Comparison of ENCODE assay signal across 17 cellular contexts in genomic region chr11:17939542-17939941, GRCh38.
DNase-seq lines count a peak whose midpoint lies in the region; ATAC-seq and TF ChIP-seq lines count a peak whose summit lies in the region.
"Had no signal": no experiment of that assay in that cellular context is flagged by ENCODE, and none has a peak within 500 bp of the region (broad histone marks: within the 10 kb centered on the region; RNA-seq: fewer than 3 reads in every experiment).

No MANE protein-coding gene starts in this region.

- DNase-seq in left ventricle myocardium superior (peak; percentile 42), right atrium auricular region (ENCODE audit: low spot score) (no peak), NCI-H1694 (lab: John Stamatoyannopoulos, UW) (peak; percentile 13), cerebellum (ENCODE audit: low spot score) (peak; percentile 85), foreskin keratinocyte (no peak), amygdala (lab: John Stamatoyannopoulos, UW) (no peak)
- DNase-seq: CD4-positive, alpha-beta memory T cell; COR-L47; DND-41; HCEC 1CT; MM.1S; NCI-H526 treated with DMSO at 0.1 percent for 48 hours; RPMI8226; SHP77 treated with DMSO at 0.1 percent for 48 hours had no signal

- no peak overlapping the region for H3K9ac ChIP-seq in skeletal muscle tissue (ENCODE audit: low read depth in 1 of 3, low read length in 3 of 3)
- H3K9ac ChIP-seq: KMS-11 had no signal

- H3K27me3 ChIP-seq in right atrium auricular region (no peaks in the 10 kb centered on the region), skeletal muscle tissue (ENCODE audit: control insufficient read depth in 3 of 3, insufficient read depth in 3 of 3, low read length in 3 of 3) (no peaks in the 10 kb centered on the region), foreskin keratinocyte (no peaks in the 10 kb centered on the region)

- H3K4me3 ChIP-seq in right atrium auricular region (no peak overlapping the region), skeletal muscle tissue (ENCODE audit: low read length in 3 of 3) (no peak overlapping the region)
- H3K4me3 ChIP-seq: A549 had no signal

- intact Hi-C loops in left ventricle myocardium superior (cut with micrococcal nuclease) = no loop called here

- H3K27ac ChIP-seq in right atrium auricular region = no peak overlapping the region
- peak overlapping the region; percentile 19 for H3K27ac ChIP-seq in skeletal muscle tissue (ENCODE audit: low read depth, low read length)
- no peak overlapping the region for H3K27ac ChIP-seq in foreskin keratinocyte
- H3K27ac ChIP-seq: A549, KMS-11 had no signal

- H3K36me3 ChIP-seq in right atrium auricular region (no peaks in the 10 kb centered on the region), skeletal muscle tissue (ENCODE audit: control insufficient read depth in 3 of 3, insufficient read depth in 3 of 3, low read length in 3 of 3) (no peaks in the 10 kb centered on the region)

- H3K9me3 ChIP-seq in right atrium auricular region (peaks cover 0 to 12% of the 10 kb centered on the region in 2 donors), skeletal muscle tissue (ENCODE audit: control insufficient read depth in 3 of 3, low read length in 3 of 3) (no peaks in the 10 kb centered on the region)
- H3K9me3 ChIP-seq: A549 had no signal

- no peak for TF ChIP-seq CTCF in right atrium auricular region (IDR thresholded peaks at IDR 0.05)
- no peak for TF ChIP-seq CTCF in foreskin keratinocyte (conservative IDR thresholded peaks at IDR 0.05)

- peak; percentile 70 for ATAC-seq in left ventricle myocardium superior
- no peak for ATAC-seq in foreskin keratinocyte
- ATAC-seq: A549 had no signal

- H3K4me1 ChIP-seq in right atrium auricular region = no peaks in the 10 kb centered on the region
- peaks cover 10 to 23% (median 12%) of the 10 kb centered on the region in 3 donors for H3K4me1 ChIP-seq in skeletal muscle tissue (ENCODE audit: control insufficient read depth in 3 of 3, insufficient read depth in 3 of 3, low read length in 3 of 3)
- H3K4me1 ChIP-seq in foreskin keratinocyte = no peaks in the 10 kb centered on the region
- H3K4me1 ChIP-seq: A549 had no signal

Comparison
In these comparisons a context has a peak if more than half of its experiments do, and no peak if none do; other contexts are left out.
1. DNase-seq: peak in left ventricle myocardium superior (single experiment), NCI-H1694 (single experiment) and cerebellum (single experiment); none in right atrium auricular region (single experiment), foreskin keratinocyte (0 of 2) and amygdala (0 of 56).